In genomic region chr16:22664132-22664531, GRCh38 we compare ENCODE assay signal across 27 cellular contexts.
DNase-seq lines count a peak whose midpoint lies in the region; ATAC-seq, FAIRE-seq and TF ChIP-seq lines count a peak whose summit lies in the region.
"Had no signal": no experiment of that assay in that cellular context is flagged by ENCODE, and none has a peak within 500 bp of the region (broad histone marks: within the 10 kb centered on the region; RNA-seq: fewer than 3 reads in every experiment).

No MANE protein-coding gene starts in this region.

- CTCF ChIA-PET in HEK293 (lab: Yijun Ruan, JAX) = interaction anchor here (0.7 to 1.3 kb wide), 2 partner anchors 8 to 20 kb away, joined by 3 to 5 read pairs; no protein-coding TSS in a partner anchor
- CTCF ChIA-PET in K562 (lab: Yijun Ruan, JAX; ENCODE audit: low intra/inter-chr PET ratio) = no interaction called here

- no peaks in the 10 kb centered on the region for H3K9me3 Mint-ChIP-seq in immature natural killer cell
- H3K9me3 Mint-ChIP-seq: activated CD4-positive, alpha-beta T cell treated with anti-CD3 and anti-CD28 coated beads, Interleukin-2, amount 10 ng/mL, durations not matched to agents 24 days and 14 days; activated naive CD8-positive, alpha-beta T cell treated with anti-CD3 and anti-CD28 coated beads, Interleukin-2, amount 10 ng/mL, durations not matched to agents 7 days and 5 days; activated T-helper 2 cell treated with anti-CD3 and anti-CD28 coated beads, Interferon-gamma antibody, Interleukin-2, Interleukin-4, amounts not matched to agents 10 μg/mL and 5 μg/mL and 100 μg/mL, durations not matched to agents 14 hours and 24 hours and 36 hours; T-helper 1 cell treated with Interleukin-12 subunit alpha and Interleukin-12 subunit beta and Interleukin-4 antibody, amounts not matched to agents 30 μg/mL and 1 μg/mL, for 36 hours had no signal

- no peak for TF ChIP-seq POLR2A in K562 (conservative IDR thresholded peaks at IDR 0.05)

- H3K36me3 ChIP-seq in HEK293 (ENCODE audit: control insufficient read depth in 2 of 2, insufficient read depth in 1 of 2, low read length in 2 of 2) (no peaks in the 10 kb centered on the region), K562 (ENCODE audit: control insufficient read depth, insufficient read depth, low read length) (no peaks in the 10 kb centered on the region)
- H3K36me3 ChIP-seq: SJSA1 had no signal

- 3% methylated on average over 4 of the region's 4 CpGs for WGBS in K562 (ENCODE audit: insufficient coverage, low coverage, missing lambda C conversion rate)

- H3K9me1 ChIP-seq in K562 (ENCODE audit: control insufficient read depth, insufficient read depth, low read length) = no peaks in the 10 kb centered on the region

- H3K9ac ChIP-seq in K562 (ENCODE audit: insufficient read depth in 1 of 2, low read depth in 2 of 2, low read length in 2 of 2) = no peak overlapping the region

- TF ChIP-seq CTCF in HEK293 (tag by site-specific recombination; IDR thresholded peaks at IDR 0.05) (no peak), K562 (IDR thresholded peaks at IDR 0.05 in 2 of 3, conservative IDR thresholded peaks at IDR 0.05 in 1 of 3; ENCODE audit: insufficient read depth in 2 of 3, low read depth in 1 of 3, low read length in 3 of 3) (no peak)

- FAIRE-seq in K562 (lab: Jason Lieb, UNC) = no peak
- FAIRE-seq: frontal cortex, islet of Langerhans, RCC 7860, small intestine had no signal

- no peaks in the 10 kb centered on the region for H3K36me3 Mint-ChIP-seq in immature natural killer cell
- H3K36me3 Mint-ChIP-seq: activated naive CD8-positive, alpha-beta T cell treated with anti-CD3 and anti-CD28 coated beads, Interleukin-2, amount 10 ng/mL, durations not matched to agents 7 days and 5 days had no signal

- peak; percentile 48 for DNase-seq in DMS 273 (lab: John Stamatoyannopoulos, UW; ENCODE audit: unreplicated experiment)
- no peak for DNase-seq in DMS 273 treated with DMSO at 0.1 percent for 48 hours (lab: John Stamatoyannopoulos, UW)
- no peak for DNase-seq in K562 (ENCODE audit: extremely low read depth in 1 of 4, low spot score in 3 of 4)
- peak in 6 of 10 donors; percentile 35 to 90 (median 78) for DNase-seq in posterior cingulate gyrus
- DNase-seq in immature natural killer cell = no peak
- DNase-seq in stimulated activated CD8-positive, alpha-beta memory T cell treated with anti-CD3 and anti-CD28 coated beads, Interleukin-4, amount 100 ng/mL, for 48 hours = no peak
- DNase-seq: activated CD4-positive, alpha-beta T cell treated with anti-CD3 and anti-CD28 coated beads, Interleukin-2, amount 10 ng/mL, durations not matched to agents 24 days and 14 days; activated naive CD8-positive, alpha-beta T cell treated with anti-CD3 and anti-CD28 coated beads, Interleukin-2, amount 10 ng/mL, durations not matched to agents 7 days and 5 days; effector CD4-positive, alpha-beta T cell; erythroblast; hippocampal formation; NK-92 treated with Interleukin-12 subunit alpha and Interleukin-12 subunit beta, amount 100 ng/mL, for 24 hours; small intestine; stimulated activated CD4-positive, alpha-beta T cell treated with anti-CD3 and anti-CD28 coated beads, Interleukin-2, amount 100 ng/mL, for 24 hours; stimulated activated naive CD4-positive, alpha-beta T cell; testis had no signal

- H3K27me3 ChIP-seq in K562 (ENCODE audit: control insufficient read depth in 2 of 2, insufficient read depth in 2 of 2, low read length in 2 of 2) = peaks cover 24 to 26% of the 10 kb centered on the region in 2 experiments
- H3K27me3 ChIP-seq: testis had no signal

- no peak overlapping the region for H3K4me2 ChIP-seq in K562 (ENCODE audit: insufficient read depth, low read length)

- H3K27me3 Mint-ChIP-seq in immature natural killer cell (ENCODE audit: low read depth in 3 of 3) = no peaks in the 10 kb centered on the region
- H3K27me3 Mint-ChIP-seq: activated CD4-positive, alpha-beta T cell treated with anti-CD3 and anti-CD28 coated beads, Interleukin-2, amount 10 ng/mL, durations not matched to agents 24 days and 14 days; activated naive CD8-positive, alpha-beta T cell treated with anti-CD3 and anti-CD28 coated beads, Interleukin-2, amount 10 ng/mL, durations not matched to agents 7 days and 5 days had no signal

- H3K4me3 ChIP-seq in HEK293 (ENCODE audit: low read depth, low read length) (no peak overlapping the region), K562 (no peak overlapping the region)
- H3K4me3 ChIP-seq: SJSA1, testis had no signal

- no peak for TF ChIP-seq EP300 in K562 (IDR thresholded peaks at IDR 0.05; ENCODE audit: low read length)

- in situ Hi-C loops in K562 (cut with MboI) = no loop called here

- intact Hi-C loops in K562 (cut with micrococcal nuclease) = no loop called here
- intact Hi-C loops in posterior cingulate gyrus (cut with DNase I) = no loop called here

- H3K4me3 Mint-ChIP-seq in immature natural killer cell = no peak overlapping the region
- H3K4me3 Mint-ChIP-seq: activated CD4-positive, alpha-beta T cell treated with anti-CD3 and anti-CD28 coated beads, Interleukin-2, amount 10 ng/mL, durations not matched to agents 24 days and 14 days; activated naive CD8-positive, alpha-beta T cell treated with anti-CD3 and anti-CD28 coated beads, Interleukin-2, amount 10 ng/mL, durations not matched to agents 7 days and 5 days; B cell; T-helper 1 cell treated with Interleukin-12 subunit alpha and Interleukin-12 subunit beta and Interleukin-4 antibody, amounts not matched to agents 30 μg/mL and 1 μg/mL, for 36 hours had no signal

- H3K27ac ChIP-seq in HEK293 (ENCODE audit: extremely low read depth, low read depth, low read length) (no peak overlapping the region), K562 (ENCODE audit: extremely low read depth, low read depth, low read length) (no peak overlapping the region)
- H3K27ac ChIP-seq: 22Rv1, HL-60, SJSA1, testis had no signal

- BruUV-seq in K562 (replicated peaks; lab: Mats Ljungman, UMichigan) = no TSS peak

- ATAC-seq in K562 (no peak), HG03196 (IDR thresholded peaks at IDR 0.05; ENCODE audit: unreplicated experiment) (no peak)

- H3K9me3 ChIP-seq in HEK293 (ENCODE audit: control insufficient read depth, insufficient read depth, low read depth, low read length) = no peaks in the 10 kb centered on the region
- H3K9me3 ChIP-seq in K562 (replicated peaks; ENCODE audit: control insufficient read depth, insufficient read depth, low read depth, low read length) = no peaks in the 10 kb centered on the region
- H3K9me3 ChIP-seq: SJSA1, testis had no signal

- H4K20me1 ChIP-seq in K562 (replicated peaks; ENCODE audit: control insufficient read depth, insufficient read depth, low read length) = no peaks in the 10 kb centered on the region

- no peak overlapping the region for H2AFZ ChIP-seq in K562 (ENCODE audit: low read depth, low read length)

- POLR2A ChIA-PET in HEK293 (lab: Yijun Ruan, JAX) (interaction anchor here (1.0 kb wide), 1 partner anchor 11 kb away, joined by 3 read pairs; no protein-coding TSS in a partner anchor), K562 (lab: Yijun Ruan, JAX) (interaction anchor here (0.7 kb wide), 1 partner anchor 1716 kb away, joined by 3 read pairs; no protein-coding TSS in a partner anchor)

- H3K79me2 ChIP-seq in K562 (ENCODE audit: control insufficient read depth, insufficient read depth, low read length) = no peaks in the 10 kb centered on the region

- TF ChIP-seq RAD21 in K562 (CRISPR knock-in tag; conservative IDR thresholded peaks at IDR 0.05 in 1 of 2, IDR thresholded peaks at IDR 0.05 in 1 of 2) = no peak

- peaks cover 7% of the 10 kb centered on the region for H3K4me1 ChIP-seq in HEK293 (ENCODE audit: control insufficient read depth, insufficient read depth, low read length)
- H3K4me1 ChIP-seq in K562 (replicated peaks in 1 of 2; ENCODE audit: control insufficient read depth in 2 of 2, insufficient read depth in 2 of 2, low read length in 2 of 2) = no peaks in the 10 kb centered on the region
- H3K4me1 ChIP-seq: SJSA1, testis had no signal

- H3K27ac Mint-ChIP-seq in immature natural killer cell = no peak overlapping the region
- H3K27ac Mint-ChIP-seq: activated CD4-positive, alpha-beta T cell treated with anti-CD3 and anti-CD28 coated beads, Interleukin-2, amount 10 ng/mL, durations not matched to agents 24 days and 14 days; activated naive CD8-positive, alpha-beta T cell treated with anti-CD3 and anti-CD28 coated beads, Interleukin-2, amount 10 ng/mL, durations not matched to agents 7 days and 5 days; activated T-helper 2 cell treated with anti-CD3 and anti-CD28 coated beads, Interferon-gamma antibody, Interleukin-2, Interleukin-4, amounts not matched to agents 10 μg/mL and 5 μg/mL and 100 μg/mL, durations not matched to agents 14 hours and 24 hours and 36 hours; B cell; T-helper 1 cell treated with Interleukin-12 subunit alpha and Interleukin-12 subunit beta and Interleukin-4 antibody, amounts not matched to agents 30 μg/mL and 1 μg/mL, for 36 hours had no signal

- H3K4me1 Mint-ChIP-seq in immature natural killer cell = no peaks in the 10 kb centered on the region
- H3K4me1 Mint-ChIP-seq: activated CD4-positive, alpha-beta T cell treated with anti-CD3 and anti-CD28 coated beads, Interleukin-2, amount 10 ng/mL, durations not matched to agents 24 days and 14 days; activated naive CD8-positive, alpha-beta T cell treated with anti-CD3 and anti-CD28 coated beads, Interleukin-2, amount 10 ng/mL, durations not matched to agents 7 days and 5 days; B cell had no signal

TF ChIP-seq in HEK293, 187 proteins besides CTCF, POLR2A, EP300 and RAD21 (continues in another document):
- TF ChIP-seq ZSCAN18 (tag by site-specific recombination; IDR thresholded peaks at IDR 0.05) = no peak

TF ChIP-seq in K562, 482 proteins besides CTCF, POLR2A, EP300 and RAD21:
- TF ChIP-seq ZNF121 (CRISPR knock-in tag; conservative IDR thresholded peaks at IDR 0.05) = peak; percentile 52
- TF ChIP-seq POLR3A (IDR thresholded peaks at IDR 0.05; ENCODE audit: borderline replicate concordance, extremely low read depth, insufficient read depth, insufficient read length) = no peak

Comparison
In these comparisons a context has a peak if more than half of its experiments do, and no peak if none do; other contexts are left out.
1. DNase-seq: peak in DMS 273 (single experiment) and posterior cingulate gyrus (6 of 10); none in DMS 273 treated with DMSO at 0.1 percent for 48 hours (single experiment), K562 (0 of 4), immature natural killer cell (0 of 3) and stimulated activated CD8-positive, alpha-beta memory T cell treated with anti-CD3 and anti-CD28 coated beads, Interleukin-4, amount 100 ng/mL, for 48 hours (single experiment).